ENCODE assay signal across 9 cellular contexts in the genomic region with DNA sequence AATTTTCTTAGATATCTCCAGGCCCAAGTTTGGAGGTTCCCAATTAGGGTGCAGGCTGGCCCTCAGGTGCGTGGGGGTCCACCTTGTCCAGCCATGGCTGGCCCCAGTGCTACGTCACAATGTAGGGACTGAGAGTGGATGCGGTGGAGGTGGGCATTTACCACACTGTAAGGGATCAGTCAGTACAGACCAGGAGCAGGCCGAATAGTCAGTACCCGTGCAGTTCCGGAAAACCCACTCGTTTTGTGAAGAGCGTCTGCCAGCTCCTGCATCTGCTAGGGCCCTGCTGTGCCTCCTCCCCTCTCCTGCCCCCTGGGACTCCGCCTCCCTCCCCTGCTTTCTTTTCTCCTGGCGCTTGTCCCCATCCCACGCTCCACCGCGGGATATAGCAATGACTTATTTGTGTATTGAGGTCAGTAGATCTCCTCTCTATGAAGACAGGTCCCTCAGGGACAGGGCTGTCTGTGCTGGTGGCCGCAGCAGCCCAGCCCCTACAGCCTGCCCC. TPM values are rescaled to one million over a fixed set of nuclear protein-coding genes. Genes with fewer than 3 reads are reported as not detected.
A peak's percentile ranks its signal among the peaks of the same experiment; 100 is the strongest.
DNase-seq lines count a peak whose midpoint lies in the region; ATAC-seq and TF ChIP-seq lines count a peak whose summit lies in the region.
"Had no signal": no experiment of that assay in that cellular context is flagged by ENCODE, and none has a peak within 500 bp of the region (broad histone marks: within the 10 kb centered on the region; RNA-seq: fewer than 3 reads in every experiment).

No MANE protein-coding gene starts in this region.

- H3K4me2 ChIP-seq in Loucy (ENCODE audit: low read depth, low read length, poor library complexity, severe bottlenecking): no peak overlapping the region

- POLR2A ChIA-PET in AG04450 (lab: Yijun Ruan, JAX) (no interaction called here), WTC11 (lab: Charles Lee) (interaction anchor here (0.6 kb wide), 1 partner anchor 26 kb away, joined by 5 read pairs; no protein-coding TSS in a partner anchor)

- peaks cover 10% of the 10 kb centered on the region for H3K27me3 ChIP-seq in AG04450 (ENCODE audit: control insufficient read depth, insufficient read depth, low read length)
- H3K27me3 ChIP-seq in Loucy (ENCODE audit: insufficient read depth, low read length, poor library complexity, severe bottlenecking): no peaks in the 10 kb centered on the region
- peaks cover 0 to 5% (median 0%) of the 10 kb centered on the region in 3 donors for H3K27me3 ChIP-seq in sigmoid colon

- H3K27ac Mint-ChIP-seq in WTC11: 0 out of 2 replicates have a peak overlapping the region, but pooled peaks have one; percentile 42
- H3K27ac Mint-ChIP-seq in activated T-helper 1 cell treated with anti-CD3 and anti-CD28 coated beads, Interleukin-12 subunit alpha, Interleukin-12 subunit beta, Interleukin-2, Interleukin-4 antibody, amounts not matched to agents 30 ng/mL and 10 ng/mL and 1 ng/mL, durations not matched to agents 14 hours and 24 hours and 36 hours: no peak overlapping the region
- H3K27ac Mint-ChIP-seq: CD8-positive, alpha-beta T cell had no signal

- no peaks in the 10 kb centered on the region for H3K36me3 Mint-ChIP-seq in WTC11
- H3K36me3 Mint-ChIP-seq in activated T-helper 1 cell treated with anti-CD3 and anti-CD28 coated beads, Interleukin-12 subunit alpha, Interleukin-12 subunit beta, Interleukin-2, Interleukin-4 antibody, amounts not matched to agents 30 ng/mL and 10 ng/mL and 1 ng/mL, durations not matched to agents 14 hours and 24 hours and 36 hours (ENCODE audit: low read depth): no peaks in the 10 kb centered on the region
- H3K36me3 Mint-ChIP-seq: CD8-positive, alpha-beta T cell had no signal

- H3K27ac ChIP-seq in AG04450 (ENCODE audit: low read depth, low read length) (peak overlapping the region; percentile 21), sigmoid colon (no peak overlapping the region)

- no peaks in the 10 kb centered on the region for H3F3A ChIP-seq in Loucy (ENCODE audit: low read depth)

- H3K4me1 ChIP-seq in Loucy (ENCODE audit: insufficient read depth, low read length, poor library complexity, severe bottlenecking) (peaks cover 9% of the 10 kb centered on the region), sigmoid colon (peaks cover 0 to 12% (median 8%) of the 10 kb centered on the region in 4 donors)

- no peak for TF ChIP-seq EP300 in sigmoid colon (IDR thresholded peaks at IDR 0.05)

- H3K36me3 ChIP-seq in Loucy (ENCODE audit: insufficient read depth, low read length) (no peaks in the 10 kb centered on the region), sigmoid colon (no peaks in the 10 kb centered on the region)

- H3K9ac ChIP-seq in Loucy (ENCODE audit: low read depth, low read length, poor library complexity, severe bottlenecking): no peak overlapping the region

- WGBS in sigmoid colon, 2 donors: 67 to 81% methylated on average over 14 of the region's 14 CpGs

- CTCF ChIA-PET in AG04450 (lab: Charles Lee): no interaction called here
- CTCF ChIA-PET in WTC11 (lab: Charles Lee): interaction anchor here (0.6 to 8.4 kb wide), 4 partner anchors 15 to 34 kb away, joined by 3 to 70 read pairs (median 4); no protein-coding TSS in a partner anchor

- no peak for TF ChIP-seq CTCF in AG04450 (IDR thresholded peaks at IDR 0.05; ENCODE audit: low read depth, low read length)
- TF ChIP-seq CTCF in Loucy (conservative IDR thresholded peaks at IDR 0.05; ENCODE audit: low read length): no peak
- TF ChIP-seq CTCF in WTC11 (IDR thresholded peaks at IDR 0.05): no peak
- TF ChIP-seq CTCF in sigmoid colon (IDR thresholded peaks at IDR 0.05): no peak

- H3K9me3 ChIP-seq in AG04450 (ENCODE audit: control insufficient read depth, insufficient read depth, low read length) (no peaks in the 10 kb centered on the region; the same call in 1 of the 2 replicates), Loucy (ENCODE audit: insufficient read depth, low read depth, low read length) (no peaks in the 10 kb centered on the region), sigmoid colon (no peaks in the 10 kb centered on the region)

- TF ChIP-seq POLR2A in sigmoid colon (IDR thresholded peaks at IDR 0.05): no peak

- H3K27me3 Mint-ChIP-seq in WTC11 (ENCODE audit: low read depth): peaks cover 10% of the 10 kb centered on the region
- H3K27me3 Mint-ChIP-seq in activated T-helper 1 cell treated with anti-CD3 and anti-CD28 coated beads, Interleukin-12 subunit alpha, Interleukin-12 subunit beta, Interleukin-2, Interleukin-4 antibody, amounts not matched to agents 30 ng/mL and 10 ng/mL and 1 ng/mL, durations not matched to agents 14 hours and 24 hours and 36 hours (ENCODE audit: insufficient read depth): peaks cover 11% of the 10 kb centered on the region

- DNase-seq in AG04450 (ENCODE audit: low read depth, low spot score) (no peak), WTC11 (ENCODE audit: low spot score) (no peak), hepatic stellate cell (ENCODE audit: low spot score) (peak; percentile 81), sigmoid colon (no peak), hypothalamus (lab: John Stamatoyannopoulos, UW) (no peak)
- no peak for DNase-seq in activated T-helper 1 cell treated with anti-CD3 and anti-CD28 coated beads, Interleukin-12 subunit alpha, Interleukin-12 subunit beta, Interleukin-2, Interleukin-4 antibody, amounts not matched to agents 30 ng/mL and 10 ng/mL and 1 ng/mL, durations not matched to agents 14 hours and 24 hours and 36 hours (ENCODE audit: low spot score)
- DNase-seq: CD8-positive, alpha-beta T cell had no signal

- H3K4me3 ChIP-seq in AG04450 (ENCODE audit: low read depth, low read length) (no peak overlapping the region), Loucy (ENCODE audit: low read length, poor library complexity, severe bottlenecking) (no peak overlapping the region), sigmoid colon (no peak overlapping the region)

- H3K9me3 Mint-ChIP-seq in WTC11: no peaks in the 10 kb centered on the region
- H3K9me3 Mint-ChIP-seq in activated T-helper 1 cell treated with anti-CD3 and anti-CD28 coated beads, Interleukin-12 subunit alpha, Interleukin-12 subunit beta, Interleukin-2, Interleukin-4 antibody, amounts not matched to agents 30 ng/mL and 10 ng/mL and 1 ng/mL, durations not matched to agents 14 hours and 24 hours and 36 hours: no peaks in the 10 kb centered on the region
- H3K9me3 Mint-ChIP-seq: CD8-positive, alpha-beta T cell had no signal

- no peaks in the 10 kb centered on the region for H3K79me2 ChIP-seq in Loucy (ENCODE audit: insufficient read depth, low read length)

- ATAC-seq in WTC11 (peak; percentile 71), HG02884 (IDR thresholded peaks at IDR 0.05; ENCODE audit: unreplicated experiment) (no peak)
- ATAC-seq: CD8-positive, alpha-beta T cell had no signal

- peaks cover 15% of the 10 kb centered on the region for H3K4me1 Mint-ChIP-seq in WTC11
- H3K4me1 Mint-ChIP-seq in activated T-helper 1 cell treated with anti-CD3 and anti-CD28 coated beads, Interleukin-12 subunit alpha, Interleukin-12 subunit beta, Interleukin-2, Interleukin-4 antibody, amounts not matched to agents 30 ng/mL and 10 ng/mL and 1 ng/mL, durations not matched to agents 14 hours and 24 hours and 36 hours (ENCODE audit: low read depth): no peaks in the 10 kb centered on the region

- no peak overlapping the region for H3K4me3 Mint-ChIP-seq in WTC11
- H3K4me3 Mint-ChIP-seq in activated T-helper 1 cell treated with anti-CD3 and anti-CD28 coated beads, Interleukin-12 subunit alpha, Interleukin-12 subunit beta, Interleukin-2, Interleukin-4 antibody, amounts not matched to agents 30 ng/mL and 10 ng/mL and 1 ng/mL, durations not matched to agents 14 hours and 24 hours and 36 hours: no peak overlapping the region
- H3K4me3 Mint-ChIP-seq: CD8-positive, alpha-beta T cell had no signal

- intact Hi-C loops in sigmoid colon (cut with DNase I): no loop called here
- intact Hi-C loops in activated T-helper 1 cell treated with anti-CD3 and anti-CD28 coated beads, Interleukin-12 subunit alpha, Interleukin-12 subunit beta, Interleukin-2, Interleukin-4 antibody, amounts not matched to agents 30 ng/mL and 10 ng/mL and 1 ng/mL, durations not matched to agents 14 hours and 24 hours and 36 hours (cut with micrococcal nuclease): no loop called here

- no peaks in the 10 kb centered on the region for H3K9me2 ChIP-seq in Loucy (replicated peaks; ENCODE audit: low read depth, low read length)

- no peaks in the 10 kb centered on the region for H4K20me1 ChIP-seq in Loucy (ENCODE audit: insufficient read depth, low read length, poor library complexity, severe bottlenecking)

- H2AFZ ChIP-seq in Loucy (ENCODE audit: low read length): peak overlapping the region; percentile 38; the same call in 1 of the 2 replicates

TF ChIP-seq in WTC11, 78 proteins besides CTCF, POLR2A, EP300 and RAD21 (continues in another document):
- TF ChIP-seq NFATC4 (CRISPR knock-in tag; IDR thresholded peaks at IDR 0.05) (no peak), SMAD3 (CRISPR knock-in tag; IDR thresholded peaks at IDR 0.05; ENCODE audit: borderline replicate concordance) (no peak), ZNF232 (CRISPR knock-in tag; IDR thresholded peaks at IDR 0.05) (no peak)

RNA-seq across cellular contexts. Expression of a gene that starts 50.4 kb away (rescaled TPM):
- 13.1 and 15.5 TPM in 2 replicates for polyA plus RNA-seq in AG04450 (2011; rRNA removed)
- 24.2 and 28.9 TPM in 2 replicates for polyA minus RNA-seq in AG04450 (2011; rRNA and poly(A)+ RNA removed)
- total RNA-seq in WTC11 (2021): 12.6 to 22.4 TPM (median 15.2 TPM) in 3 replicates
- 10 to 100 TPM in 3 of 4 donors, 1 to 10 TPM in 1; 5.7 to 26.0 (median 12.8) TPM for total RNA-seq in sigmoid colon
- polyA plus RNA-seq in sigmoid colon: 1 to 10 TPM; 1.2 to 6.2 (median 3.0) TPM
- total RNA-seq in activated T-helper 1 cell treated with anti-CD3 and anti-CD28 coated beads, Interleukin-12 subunit alpha, Interleukin-12 subunit beta, Interleukin-2, Interleukin-4 antibody, amounts not matched to agents 30 ng/mL and 10 ng/mL and 1 ng/mL, durations not matched to agents 14 hours and 24 hours and 36 hours: 0.98 and 1.3 TPM in 2 replicates

RNA-seq across cellular contexts. Expression of a gene that starts 59.5 kb away (rescaled TPM):
- 0.20 and 0.60 TPM in 2 replicates for polyA plus RNA-seq in AG04450 (2011; rRNA removed)
- polyA minus RNA-seq in AG04450 (2011; rRNA and poly(A)+ RNA removed): 0.28 TPM in 1 of 2 replicates, not detected in the other
- 1.4 to 4.3 TPM (median 3.3 TPM) in 3 replicates for total RNA-seq in WTC11 (2021)
- 1 to 10 TPM; 1.6 to 2.9 (median 2.4) TPM for total RNA-seq in sigmoid colon
- 1 to 10 TPM in 1 of 3 donors, not detected in 2; 1.1 TPM for polyA plus RNA-seq in sigmoid colon
- not detected in 2 replicates for total RNA-seq in activated T-helper 1 cell treated with anti-CD3 and anti-CD28 coated beads, Interleukin-12 subunit alpha, Interleukin-12 subunit beta, Interleukin-2, Interleukin-4 antibody, amounts not matched to agents 30 ng/mL and 10 ng/mL and 1 ng/mL, durations not matched to agents 14 hours and 24 hours and 36 hours
